ENCODE assay signal across 1 cellular context in the genomic region with DNA sequence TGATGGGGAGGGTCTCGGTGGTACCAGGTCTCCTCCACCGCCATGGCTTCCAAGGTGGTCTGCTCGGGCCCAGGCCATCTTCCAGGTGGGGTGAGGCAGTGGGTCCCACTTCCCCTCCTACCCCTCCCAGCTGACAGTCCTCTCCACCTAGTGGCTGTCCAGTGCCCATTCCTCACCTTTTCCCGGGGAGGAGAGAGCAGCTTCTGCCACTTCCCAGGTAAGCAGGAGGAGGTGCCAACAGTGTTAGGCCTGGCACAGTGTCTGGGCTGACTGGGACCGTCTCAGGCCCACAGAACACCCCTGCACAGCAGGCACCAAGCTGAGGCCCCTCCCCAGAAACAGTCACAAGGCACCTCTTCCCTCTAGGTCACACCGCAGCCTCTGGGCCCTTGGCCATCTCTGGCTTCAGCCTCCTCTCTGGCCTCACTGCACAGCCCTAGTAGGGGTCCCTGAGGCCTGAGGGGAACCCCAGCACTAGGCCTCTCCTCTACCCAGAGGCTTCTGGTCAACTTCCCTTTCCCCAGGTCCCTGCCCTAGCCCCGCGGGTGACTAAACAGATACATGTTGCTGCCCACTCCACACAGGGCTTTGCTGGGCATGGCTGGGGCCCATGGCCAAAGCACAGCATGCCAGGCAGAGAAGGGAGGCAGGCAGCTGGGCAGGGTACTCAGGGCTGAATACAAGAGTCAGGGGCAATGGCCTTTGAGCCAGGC.
A peak's percentile ranks its signal among the peaks of the same experiment; 100 is the strongest.
TF ChIP-seq lines count a peak whose summit lies in the region.

No MANE protein-coding gene starts in this region.

TF ChIP-seq in K562, 482 proteins besides CTCF, POLR2A, EP300 and RAD21:
- TF ChIP-seq, protein P1, sequence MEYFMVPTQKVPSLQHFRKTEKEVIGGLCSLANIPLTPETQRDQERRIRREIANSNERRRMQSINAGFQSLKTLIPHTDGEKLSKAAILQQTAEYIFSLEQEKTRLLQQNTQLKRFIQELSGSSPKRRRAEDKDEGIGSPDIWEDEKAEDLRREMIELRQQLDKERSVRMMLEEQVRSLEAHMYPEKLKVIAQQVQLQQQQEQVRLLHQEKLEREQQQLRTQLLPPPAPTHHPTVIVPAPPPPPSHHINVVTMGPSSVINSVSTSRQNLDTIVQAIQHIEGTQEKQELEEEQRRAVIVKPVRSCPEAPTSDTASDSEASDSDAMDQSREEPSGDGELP (CRISPR knock-in tag; IDR thresholded peaks at IDR 0.05; ENCODE audit: borderline replicate concordance) = peak; percentile 46; the same call in 1 of the 2 replicates
- TF ChIP-seq ZFP1 (CRISPR knock-in tag; IDR thresholded peaks at IDR 0.05) = no peak
- TF ChIP-seq CBX5 (IDR thresholded peaks at IDR 0.05; ENCODE audit: borderline replicate concordance, low read depth) = no peak
- TF ChIP-seq RBFOX2 (IDR thresholded peaks at IDR 0.05; ENCODE audit: low read depth, low read length) = 0 out of 2 replicates have a peak, but pooled peaks have one; percentile 24
- peak; percentile 61 for TF ChIP-seq POLR2G (IDR thresholded peaks at IDR 0.05; ENCODE audit: low read depth, low read length)
- TF ChIP-seq ZNF830 (CRISPR knock-in tag; IDR thresholded peaks at IDR 0.05) = 0 out of 2 replicates have a peak, but pooled peaks have one; percentile 51
- TF ChIP-seq, protein P2, sequence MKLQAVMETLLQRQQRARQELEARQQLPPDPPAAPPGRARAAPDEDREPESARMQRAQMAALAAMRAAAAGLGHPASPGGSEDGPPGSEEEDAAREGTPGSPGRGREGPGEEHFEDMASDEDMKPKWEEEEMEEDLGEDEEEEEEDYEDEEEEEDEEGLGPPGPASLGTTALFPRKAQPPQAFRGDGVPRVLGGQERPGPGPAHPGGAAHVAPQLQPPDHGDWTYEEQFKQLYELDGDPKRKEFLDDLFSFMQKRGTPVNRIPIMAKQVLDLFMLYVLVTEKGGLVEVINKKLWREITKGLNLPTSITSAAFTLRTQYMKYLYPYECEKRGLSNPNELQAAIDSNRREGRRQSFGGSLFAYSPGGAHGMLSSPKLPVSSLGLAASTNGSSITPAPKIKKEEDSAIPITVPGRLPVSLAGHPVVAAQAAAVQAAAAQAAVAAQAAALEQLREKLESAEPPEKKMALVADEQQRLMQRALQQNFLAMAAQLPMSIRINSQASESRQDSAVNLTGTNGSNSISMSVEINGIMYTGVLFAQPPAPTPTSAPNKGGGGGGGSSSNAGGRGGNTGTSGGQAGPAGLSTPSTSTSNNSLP (IDR thresholded peaks at IDR 0.05; ENCODE audit: borderline replicate concordance, low read depth, low read length) = no peak
- TF ChIP-seq, protein P3, sequence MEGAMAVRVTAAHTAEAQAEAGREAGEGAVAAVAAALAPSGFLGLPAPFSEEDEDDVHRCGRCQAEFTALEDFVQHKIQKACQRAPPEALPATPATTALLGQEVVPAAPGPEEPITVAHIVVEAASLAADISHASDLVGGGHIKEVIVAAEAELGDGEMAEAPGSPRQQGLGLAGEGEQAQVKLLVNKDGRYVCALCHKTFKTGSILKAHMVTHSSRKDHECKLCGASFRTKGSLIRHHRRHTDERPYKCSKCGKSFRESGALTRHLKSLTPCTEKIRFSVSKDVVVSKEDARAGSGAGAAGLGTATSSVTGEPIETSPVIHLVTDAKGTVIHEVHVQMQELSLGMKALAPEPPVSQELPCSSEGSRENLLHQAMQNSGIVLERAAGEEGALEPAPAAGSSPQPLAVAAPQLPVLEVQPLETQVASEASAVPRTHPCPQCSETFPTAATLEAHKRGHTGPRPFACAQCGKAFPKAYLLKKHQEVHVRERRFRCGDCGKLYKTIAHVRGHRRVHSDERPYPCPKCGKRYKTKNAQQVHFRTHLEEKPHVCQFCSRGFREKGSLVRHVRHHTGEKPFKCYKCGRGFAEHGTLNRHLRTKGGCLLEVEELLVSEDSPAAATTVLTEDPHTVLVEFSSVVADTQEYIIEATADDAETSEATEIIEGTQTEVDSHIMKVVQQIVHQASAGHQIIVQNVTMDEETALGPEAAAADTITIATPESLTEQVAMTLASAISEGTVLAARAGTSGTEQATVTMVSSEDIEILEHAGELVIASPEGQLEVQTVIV (CRISPR knock-in tag; IDR thresholded peaks at IDR 0.05; ENCODE audit: borderline replicate concordance) = peak; percentile 25; the same call in 1 of the 2 replicates
- TF ChIP-seq POLR2B (IDR thresholded peaks at IDR 0.05; ENCODE audit: low read depth, partially characterized antibody) = peak; percentile 24
